In the genomic region with DNA sequence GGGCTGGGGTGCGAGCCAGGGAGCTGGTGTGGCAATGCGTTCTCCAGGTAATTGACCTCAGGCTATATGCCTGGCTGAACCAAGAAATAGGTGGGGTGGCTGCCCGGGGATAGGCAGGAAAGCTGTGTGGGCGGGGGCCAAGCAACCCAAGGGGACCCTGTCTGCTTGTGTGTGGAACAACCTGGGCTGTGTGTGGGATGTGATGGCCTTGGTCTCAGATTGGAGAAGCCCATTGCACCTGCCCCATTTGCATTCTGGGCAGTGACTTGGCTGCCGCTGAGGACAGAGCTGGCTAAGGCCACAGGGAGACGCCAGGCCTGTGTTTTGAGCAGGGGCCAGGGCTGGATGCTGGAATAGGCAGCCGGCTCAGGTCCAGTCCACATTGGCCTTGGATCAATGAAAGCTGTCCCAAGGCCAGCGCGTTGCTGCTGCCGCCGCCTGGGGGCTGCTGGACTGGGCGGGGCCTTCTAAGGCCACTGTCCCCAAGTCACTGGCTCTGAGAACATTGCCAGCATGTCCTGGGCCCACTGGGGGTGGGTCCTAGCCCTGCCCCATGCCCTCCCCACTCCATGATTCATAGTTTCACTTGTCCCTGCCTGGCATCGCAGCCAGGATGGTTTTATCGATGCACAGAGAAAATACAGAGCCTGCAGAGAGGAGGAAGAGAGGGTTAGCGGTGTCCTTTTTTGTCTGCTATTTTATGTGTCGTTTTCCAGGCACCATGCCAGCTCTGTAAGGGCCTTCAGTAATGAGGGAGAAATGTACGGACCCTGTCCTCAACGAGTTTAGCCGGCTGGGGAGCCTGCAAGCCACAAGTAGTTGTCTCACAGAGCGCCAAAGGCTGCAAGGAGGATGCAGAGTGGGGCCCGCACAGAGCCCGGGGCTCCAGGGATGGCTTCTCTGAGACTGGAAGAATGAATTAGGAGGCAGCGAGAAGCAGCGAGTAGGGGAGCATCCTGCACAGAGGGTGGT, we compare ENCODE assay signal across 1 cellular context.
TF ChIP-seq lines count a peak whose summit lies in the region.

No MANE protein-coding gene starts in this region.

TF ChIP-seq in H1, 55 proteins besides CTCF, POLR2A, EP300 and RAD21:
- no peak for TF ChIP-seq RNF2 (IDR thresholded peaks at IDR 0.05; ENCODE audit: borderline replicate concordance, low read depth, low read length, missing control alignments, poor library complexity, severe bottlenecking)
- no peak for TF ChIP-seq CTBP2 (IDR thresholded peaks at IDR 0.05; ENCODE audit: borderline replicate concordance, insufficient read depth, insufficient read length, low read length)
- TF ChIP-seq, protein P1, sequence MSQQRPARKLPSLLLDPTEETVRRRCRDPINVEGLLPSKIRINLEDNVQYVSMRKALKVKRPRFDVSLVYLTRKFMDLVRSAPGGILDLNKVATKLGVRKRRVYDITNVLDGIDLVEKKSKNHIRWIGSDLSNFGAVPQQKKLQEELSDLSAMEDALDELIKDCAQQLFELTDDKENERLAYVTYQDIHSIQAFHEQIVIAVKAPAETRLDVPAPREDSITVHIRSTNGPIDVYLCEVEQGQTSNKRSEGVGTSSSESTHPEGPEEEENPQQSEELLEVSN (IDR thresholded peaks at IDR 0.05), result no peak
- TF ChIP-seq HDAC2 (IDR thresholded peaks at IDR 0.05; ENCODE audit: borderline replicate concordance in 1 of 2, low read depth in 2 of 2, low read length in 2 of 2), result no peak
- TF ChIP-seq, protein P2, sequence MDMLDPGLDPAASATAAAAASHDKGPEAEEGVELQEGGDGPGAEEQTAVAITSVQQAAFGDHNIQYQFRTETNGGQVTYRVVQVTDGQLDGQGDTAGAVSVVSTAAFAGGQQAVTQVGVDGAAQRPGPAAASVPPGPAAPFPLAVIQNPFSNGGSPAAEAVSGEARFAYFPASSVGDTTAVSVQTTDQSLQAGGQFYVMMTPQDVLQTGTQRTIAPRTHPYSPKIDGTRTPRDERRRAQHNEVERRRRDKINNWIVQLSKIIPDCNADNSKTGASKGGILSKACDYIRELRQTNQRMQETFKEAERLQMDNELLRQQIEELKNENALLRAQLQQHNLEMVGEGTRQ (IDR thresholded peaks at IDR 0.05; ENCODE audit: low read length), result no peak
- TF ChIP-seq SP2 (IDR thresholded peaks at IDR 0.05; ENCODE audit: low read length), result no peak
- no peak for TF ChIP-seq GTF2F1 (IDR thresholded peaks at IDR 0.05; ENCODE audit: borderline replicate concordance, low read depth, low read length)
- TF ChIP-seq SAP30 (IDR thresholded peaks at IDR 0.05; ENCODE audit: insufficient read depth, insufficient replicate concordance, low read length), result no peak
- no peak for TF ChIP-seq BACH1 (IDR thresholded peaks at IDR 0.05; ENCODE audit: low read length)
- no peak for TF ChIP-seq PHF8 (conservative IDR thresholded peaks at IDR 0.05; ENCODE audit: low read depth, low read length)
- TF ChIP-seq EZH2 (IDR thresholded peaks at IDR 0.05; ENCODE audit: low read depth, low read length, severe bottlenecking), result no peak
- TF ChIP-seq KDM1A (IDR thresholded peaks at IDR 0.05; ENCODE audit: borderline replicate concordance, low read length), result no peak
- no peak for TF ChIP-seq BCL11A (IDR thresholded peaks at IDR 0.05; ENCODE audit: low read depth in 2 of 2, low read length in 2 of 2)
- TF ChIP-seq SIN3A (conservative IDR thresholded peaks at IDR 0.05 in 1 of 2, IDR thresholded peaks at IDR 0.05 in 1 of 2; ENCODE audit: low read depth in 1 of 2, low read length in 2 of 2), result no peak
- no peak for TF ChIP-seq FOSL1 (IDR thresholded peaks at IDR 0.05; ENCODE audit: insufficient read depth, low read depth, low read length)
- no peak for TF ChIP-seq ASH2L (IDR thresholded peaks at IDR 0.05; ENCODE audit: low read length)
- TF ChIP-seq EGR1 (IDR thresholded peaks at IDR 0.05; ENCODE audit: borderline replicate concordance, low read depth, low read length), result no peak
- TF ChIP-seq CEBPB (IDR thresholded peaks at IDR 0.05; ENCODE audit: low read depth, low read length), result no peak
- no peak for TF ChIP-seq CBX5 (IDR thresholded peaks at IDR 0.05; ENCODE audit: low read depth, low read length)
- TF ChIP-seq RFX5 (IDR thresholded peaks at IDR 0.05; ENCODE audit: borderline replicate concordance, low read depth, low read length), result no peak
